17 cellular contexts compared by ENCODE assay signal in genomic region chr5:181114284-181114843, GRCh38. TPM values are rescaled to one million over a fixed set of nuclear protein-coding genes. Genes with fewer than 3 reads are reported as not detected.
DNase-seq lines count a peak whose midpoint lies in the region; ATAC-seq, FAIRE-seq and TF ChIP-seq lines count a peak whose summit lies in the region.
"Had no signal": no experiment of that assay in that cellular context is flagged by ENCODE, and none has a peak within 500 bp of the region (broad histone marks: within the 10 kb centered on the region; RNA-seq: fewer than 3 reads in every experiment).

No MANE protein-coding gene starts in this region.

- H4K20me1 ChIP-seq in K562 (replicated peaks; ENCODE audit: control insufficient read depth, insufficient read depth, low read length) = no peaks in the 10 kb centered on the region

- H3K36me3 Mint-ChIP-seq in activated naive CD8-positive, alpha-beta T cell treated with anti-CD3 and anti-CD28 coated beads, Interleukin-2, amount 10 ng/mL, durations not matched to agents 7 days and 5 days = no peaks in the 10 kb centered on the region
- no peaks in the 10 kb centered on the region for H3K36me3 Mint-ChIP-seq in activated naive CD8-positive, alpha-beta T cell treated with anti-CD3 and anti-CD28 coated beads, Interleukin-2, amount 50 U/mL, for 24 hours (ENCODE audit: low read depth)
- H3K36me3 Mint-ChIP-seq: T-cell had no signal

- peaks cover 2% of the 10 kb centered on the region for H3K9me3 Mint-ChIP-seq in activated naive CD8-positive, alpha-beta T cell treated with anti-CD3 and anti-CD28 coated beads, Interleukin-2, amount 10 ng/mL, durations not matched to agents 7 days and 5 days
- H3K9me3 Mint-ChIP-seq in activated naive CD8-positive, alpha-beta T cell treated with anti-CD3 and anti-CD28 coated beads, Interleukin-2, amount 50 U/mL, for 24 hours = no peaks in the 10 kb centered on the region

- TF ChIP-seq RAD21 in K562 (CRISPR knock-in tag; conservative IDR thresholded peaks at IDR 0.05 in 1 of 2, IDR thresholded peaks at IDR 0.05 in 1 of 2) = no peak

- DNase-seq in activated naive CD8-positive, alpha-beta T cell treated with anti-CD3 and anti-CD28 coated beads, Interleukin-2, amount 10 ng/mL, durations not matched to agents 7 days and 5 days = no peak
- no peak for DNase-seq in activated naive CD8-positive, alpha-beta T cell treated with anti-CD3 and anti-CD28 coated beads, Interleukin-2, amount 50 U/mL, for 24 hours
- DNase-seq in K562 (ENCODE audit: extremely low read depth in 1 of 4, low spot score in 3 of 4) (no peak), upper lobe of right lung (peak; percentile 35), testis (no peak)
- no peak for DNase-seq in stimulated activated naive CD4-positive, alpha-beta T cell (lab: John Stamatoyannopoulos, UW)
- no peak for DNase-seq in stimulated activated CD4-positive, alpha-beta T cell treated with anti-CD3 and anti-CD28 coated beads, Interleukin-4, amount 100 ng/mL, for 4 hours
- DNase-seq: activated CD4-positive, CD25-positive, alpha-beta regulatory T cell; activated naive CD4-positive, alpha-beta T cell; NCI-H774; psoas muscle; RPMI8226; substantia nigra; T-cell had no signal

- H3K27ac ChIP-seq in K562 (ENCODE audit: extremely low read depth, low read depth, low read length) (no peak overlapping the region), iPS-20b (ENCODE audit: low read length) (no peak overlapping the region), upper lobe of right lung (no peak overlapping the region), testis (no peak overlapping the region)
- H3K27ac ChIP-seq: body of pancreas, psoas muscle had no signal

- no peak for FAIRE-seq in K562 (lab: Jason Lieb, UNC)

- H3K36me3 ChIP-seq in K562 (ENCODE audit: control insufficient read depth, insufficient read depth, low read length) (no peaks in the 10 kb centered on the region), iPS-20b (ENCODE audit: insufficient read depth, low read depth, low read length) (no peaks in the 10 kb centered on the region), upper lobe of right lung (no peaks in the 10 kb centered on the region), testis (ENCODE audit: low read depth, missing control alignments) (no peaks in the 10 kb centered on the region)

- H3K4me1 ChIP-seq in K562 (replicated peaks in 1 of 2; ENCODE audit: control insufficient read depth in 2 of 2, insufficient read depth in 2 of 2, low read length in 2 of 2) (peaks cover 5 to 18% of the 10 kb centered on the region in 2 experiments; a peak in 4 of 5 replicates), iPS-20b (ENCODE audit: insufficient read depth, low read length) (0 out of 2 replicates have a peak, but pooled peaks cover 3% of the 10 kb centered on the region), upper lobe of right lung (no peaks in the 10 kb centered on the region), testis (no peaks in the 10 kb centered on the region)
- H3K4me1 ChIP-seq: body of pancreas, psoas muscle had no signal

- H3K27ac Mint-ChIP-seq in activated naive CD8-positive, alpha-beta T cell treated with anti-CD3 and anti-CD28 coated beads, Interleukin-2, amount 10 ng/mL, durations not matched to agents 7 days and 5 days = no peak overlapping the region
- H3K27ac Mint-ChIP-seq in activated naive CD8-positive, alpha-beta T cell treated with anti-CD3 and anti-CD28 coated beads, Interleukin-2, amount 50 U/mL, for 24 hours = no peak overlapping the region
- H3K27ac Mint-ChIP-seq: T-cell had no signal

- H3K4me2 ChIP-seq in K562 (ENCODE audit: insufficient read depth, low read length) = no peak overlapping the region

- CTCF ChIA-PET in K562 (lab: Yijun Ruan, JAX; ENCODE audit: low intra/inter-chr PET ratio) = no interaction called here

- H2AFZ ChIP-seq in K562 (ENCODE audit: low read depth, low read length) = peak overlapping the region; percentile 85; the same call in 1 of the 2 replicates

- no peak for ATAC-seq in activated naive CD8-positive, alpha-beta T cell treated with anti-CD3 and anti-CD28 coated beads, Interleukin-2, amount 10 ng/mL, durations not matched to agents 7 days and 5 days (ENCODE audit: low read depth)
- ATAC-seq in activated naive CD8-positive, alpha-beta T cell treated with anti-CD3 and anti-CD28 coated beads, Interleukin-2, amount 50 U/mL, for 24 hours = no peak
- ATAC-seq in K562 (no peak), upper lobe of right lung (no peak)
- ATAC-seq: psoas muscle had no signal

- no peaks in the 10 kb centered on the region for H3K9me1 ChIP-seq in K562 (ENCODE audit: control insufficient read depth, insufficient read depth, low read length)

- H3K9ac ChIP-seq in K562 (ENCODE audit: insufficient read depth in 1 of 2, low read depth in 2 of 2, low read length in 2 of 2) (no peak overlapping the region), iPS-20b (ENCODE audit: low read depth, low read length) (no peak overlapping the region)

- intact Hi-C loops in K562 (cut with micrococcal nuclease) = no loop called here
- intact Hi-C loops in upper lobe of right lung (cut with DNase I) = no loop called here
- intact Hi-C loops in testis (cut with DNase I; ENCODE audit: low total_unique reads) = no loop called here

- no peaks in the 10 kb centered on the region; a peak in 1 of 5 replicates for H3K27me3 ChIP-seq in K562 (ENCODE audit: control insufficient read depth in 2 of 2, insufficient read depth in 2 of 2, low read length in 2 of 2)
- peaks cover 59% of the 10 kb centered on the region for H3K27me3 ChIP-seq in iPS-20b (ENCODE audit: insufficient read depth, low read length)
- H3K27me3 ChIP-seq in upper lobe of right lung = peaks cover 78% of the 10 kb centered on the region
- no peaks in the 10 kb centered on the region for H3K27me3 ChIP-seq in testis

- POLR2A ChIA-PET in activated naive CD8-positive, alpha-beta T cell treated with anti-CD3 and anti-CD28 coated beads, Interleukin-2, amount 10 ng/mL, durations not matched to agents 7 days and 5 days (lab: Charles Lee) = no interaction called here
- POLR2A ChIA-PET in K562 (lab: Yijun Ruan, JAX) = interaction anchor here (0.6 kb wide), 1 partner anchor 87 kb away, joined by 3 read pairs; no protein-coding TSS in a partner anchor

- TF ChIP-seq POLR2A in K562 (conservative IDR thresholded peaks at IDR 0.05) (no peak), testis (IDR thresholded peaks at IDR 0.05) (no peak)

- H3K9me3 ChIP-seq in K562 (replicated peaks; ENCODE audit: control insufficient read depth, insufficient read depth, low read depth, low read length) (no peaks in the 10 kb centered on the region), iPS-20b (ENCODE audit: insufficient read depth, low read depth, low read length) (no peaks in the 10 kb centered on the region), upper lobe of right lung (no peaks in the 10 kb centered on the region), testis (no peaks in the 10 kb centered on the region)
- H3K9me3 ChIP-seq: body of pancreas, psoas muscle had no signal

- TF ChIP-seq EP300 in K562 (IDR thresholded peaks at IDR 0.05; ENCODE audit: low read length) = no peak

- H3K4me1 Mint-ChIP-seq in activated naive CD8-positive, alpha-beta T cell treated with anti-CD3 and anti-CD28 coated beads, Interleukin-2, amount 10 ng/mL, durations not matched to agents 7 days and 5 days = peaks cover 5% of the 10 kb centered on the region
- peaks cover 3% of the 10 kb centered on the region for H3K4me1 Mint-ChIP-seq in activated naive CD8-positive, alpha-beta T cell treated with anti-CD3 and anti-CD28 coated beads, Interleukin-2, amount 50 U/mL, for 24 hours

- H3K27me3 Mint-ChIP-seq in activated naive CD8-positive, alpha-beta T cell treated with anti-CD3 and anti-CD28 coated beads, Interleukin-2, amount 10 ng/mL, durations not matched to agents 7 days and 5 days = peaks cover 55% of the 10 kb centered on the region
- peaks cover 69% of the 10 kb centered on the region for H3K27me3 Mint-ChIP-seq in activated naive CD8-positive, alpha-beta T cell treated with anti-CD3 and anti-CD28 coated beads, Interleukin-2, amount 50 U/mL, for 24 hours

- no peak overlapping the region for H3K4me3 ChIP-seq in K562
- H3K4me3 ChIP-seq in iPS-20b (ENCODE audit: low read length) = peak overlapping the region; percentile 57; the same call in 1 of the 2 replicates
- H3K4me3 ChIP-seq in upper lobe of right lung = no peak overlapping the region
- peak overlapping the region in 1 of 2 donors; percentile 30 for H3K4me3 ChIP-seq in testis
- H3K4me3 ChIP-seq: body of pancreas, psoas muscle had no signal

- no peak for TF ChIP-seq CTCF in K562 (IDR thresholded peaks at IDR 0.05 in 2 of 3, conservative IDR thresholded peaks at IDR 0.05 in 1 of 3; ENCODE audit: insufficient read depth in 2 of 3, low read depth in 1 of 3, low read length in 3 of 3)
- TF ChIP-seq CTCF in upper lobe of right lung (IDR thresholded peaks at IDR 0.05) = no peak
- TF ChIP-seq CTCF in testis (IDR thresholded peaks at IDR 0.05) = no peak

- H3K79me2 ChIP-seq in K562 (ENCODE audit: control insufficient read depth, insufficient read depth, low read length) = no peaks in the 10 kb centered on the region

- no TSS peak for BruUV-seq in K562 (replicated peaks; lab: Mats Ljungman, UMichigan)

- 79% methylated on average over 22 of the region's 33 CpGs for WGBS in K562 (ENCODE audit: insufficient coverage, low coverage, missing lambda C conversion rate)
- 28 to 42% methylated on average over 17 to 32 of the region's 33 CpGs for WGBS in testis, 2 donors

- in situ Hi-C loops in K562 (cut with MboI) = no loop called here

- peak overlapping the region; percentile 33 for H3K4me3 Mint-ChIP-seq in activated naive CD8-positive, alpha-beta T cell treated with anti-CD3 and anti-CD28 coated beads, Interleukin-2, amount 10 ng/mL, durations not matched to agents 7 days and 5 days
- no peak overlapping the region for H3K4me3 Mint-ChIP-seq in activated naive CD8-positive, alpha-beta T cell treated with anti-CD3 and anti-CD28 coated beads, Interleukin-2, amount 50 U/mL, for 24 hours

RNA-seq across cellular contexts. Expression of gene OR2V1, which starts 16.6 kb away (rescaled TPM):
- total RNA-seq in activated naive CD8-positive, alpha-beta T cell treated with anti-CD3 and anti-CD28 coated beads, Interleukin-2, amount 10 ng/mL, durations not matched to agents 7 days and 5 days = not detected
- total RNA-seq in K562 (2011; cell fraction: chromatin; rRNA removed; ENCODE audit: low replicate concordance) = not detected in 2 replicates
- total RNA-seq in K562 (2011; cell fraction: nucleolus; rRNA removed) = not detected in 2 replicates
- total RNA-seq in K562 (2011; cell fraction: nucleoplasm; rRNA removed) = not detected in 2 replicates
- 0.08 TPM in 1 of 2 replicates, not detected in the other for total RNA-seq in K562 (2014; rRNA removed)
- 0.04 TPM in 1 of 2 replicates, not detected in the other for total RNA-seq in K562 (2014; rRNA removed; fragmentation: Illumina TruSeq; extraction: Trizol)
- not detected in 2 replicates for total RNA-seq in K562 (2015; rRNA removed; fragmentation: Illumina TruSeq; extraction: Trizol)
- 0.07 TPM in 1 of 2 replicates, not detected in the other for total RNA-seq in K562 (2021)
- polyA plus RNA-seq in K562 (2011; rRNA removed) = 0.05 and 0.15 TPM in 2 replicates
- polyA plus RNA-seq in K562 (2011; cell fraction: cytosol; rRNA removed) = 0.03 TPM in 2 replicates
- polyA plus RNA-seq in K562 (2011; cell fraction: nucleus; rRNA removed) = not detected in 2 replicates
- 0.06 and 0.08 TPM in 2 replicates for polyA plus RNA-seq in K562 (2012)
- 0.10 TPM in 1 of 2 replicates, not detected in the other for polyA plus RNA-seq in K562 (2014; fragmentation: Illumina TruSeq; extraction: Trizol)
- under 1 TPM; 0.15 to 0.28 TPM for polyA plus RNA-seq in K562 (2014; fragmentation: Nextera tagmentation; extraction: Ambion mirVana)
- polyA plus RNA-seq in K562 (2014; rRNA removed) = 0.07 TPM in 1 of 2 replicates, not detected in the other
- 0.12 TPM in 1 of 2 replicates, not detected in the other for polyA minus RNA-seq in K562 (2011; rRNA and poly(A)+ RNA removed)
- not detected in 2 replicates for polyA minus RNA-seq in K562 (2011; cell fraction: cytosol; rRNA and poly(A)+ RNA removed)
- polyA minus RNA-seq in K562 (2011; cell fraction: nucleus; rRNA and poly(A)+ RNA removed) = not detected in 2 replicates
- total RNA-seq in upper lobe of right lung = not detected
- total RNA-seq in testis = not detected
- not detected for polyA plus RNA-seq in testis (ENCODE audit: insufficient read depth, low read depth, low replicate concordance)
- total RNA-seq: body of pancreas, HT1080, psoas muscle, T-cell had no signal
- polyA plus RNA-seq: psoas muscle had no signal

RNA-seq across cellular contexts. Expression of gene OR2V2, which starts 33.0 kb away (rescaled TPM):
- not detected for total RNA-seq in activated naive CD8-positive, alpha-beta T cell treated with anti-CD3 and anti-CD28 coated beads, Interleukin-2, amount 10 ng/mL, durations not matched to agents 7 days and 5 days
- total RNA-seq in K562 (2011; cell fraction: chromatin; rRNA removed; ENCODE audit: low replicate concordance) = not detected in 2 replicates
- total RNA-seq in K562 (2011; cell fraction: nucleolus; rRNA removed) = not detected in 2 replicates
- total RNA-seq in K562 (2011; cell fraction: nucleoplasm; rRNA removed) = not detected in 2 replicates
- total RNA-seq in K562 (2014; rRNA removed) (not detected in 2 replicates), K562 (2014; rRNA removed; fragmentation: Illumina TruSeq; extraction: Trizol) (not detected in 2 replicates), K562 (2015; rRNA removed; fragmentation: Illumina TruSeq; extraction: Trizol) (not detected in 2 replicates), K562 (2021) (not detected in 2 replicates), upper lobe of right lung (not detected), testis (not detected)
- polyA plus RNA-seq in K562 (2011; rRNA removed) (not detected in 2 replicates), K562 (2014; fragmentation: Illumina TruSeq; extraction: Trizol) (not detected in 2 replicates), K562 (2014; fragmentation: Nextera tagmentation; extraction: Ambion mirVana) (under 1 TPM in 1 of 2 experiments, not detected in 1; 0.01 TPM), K562 (2014; rRNA removed) (not detected in 2 replicates), testis (ENCODE audit: insufficient read depth, low read depth, low replicate concordance) (not detected)
- polyA plus RNA-seq in K562 (2011; cell fraction: cytosol; rRNA removed) = not detected in 2 replicates
- not detected in 2 replicates for polyA plus RNA-seq in K562 (2011; cell fraction: nucleus; rRNA removed)
- not detected in 2 replicates for polyA plus RNA-seq in K562 (2012)
- polyA minus RNA-seq in K562 (2011; rRNA and poly(A)+ RNA removed) = not detected in 2 replicates
- not detected in 2 replicates for polyA minus RNA-seq in K562 (2011; cell fraction: cytosol; rRNA and poly(A)+ RNA removed)
- polyA minus RNA-seq in K562 (2011; cell fraction: nucleus; rRNA and poly(A)+ RNA removed) = not detected in 2 replicates
- total RNA-seq: body of pancreas, HT1080, psoas muscle, T-cell had no signal
- polyA plus RNA-seq: psoas muscle had no signal
